Comparison of ENCODE assay signal across 8 cellular contexts in the genomic region with DNA sequence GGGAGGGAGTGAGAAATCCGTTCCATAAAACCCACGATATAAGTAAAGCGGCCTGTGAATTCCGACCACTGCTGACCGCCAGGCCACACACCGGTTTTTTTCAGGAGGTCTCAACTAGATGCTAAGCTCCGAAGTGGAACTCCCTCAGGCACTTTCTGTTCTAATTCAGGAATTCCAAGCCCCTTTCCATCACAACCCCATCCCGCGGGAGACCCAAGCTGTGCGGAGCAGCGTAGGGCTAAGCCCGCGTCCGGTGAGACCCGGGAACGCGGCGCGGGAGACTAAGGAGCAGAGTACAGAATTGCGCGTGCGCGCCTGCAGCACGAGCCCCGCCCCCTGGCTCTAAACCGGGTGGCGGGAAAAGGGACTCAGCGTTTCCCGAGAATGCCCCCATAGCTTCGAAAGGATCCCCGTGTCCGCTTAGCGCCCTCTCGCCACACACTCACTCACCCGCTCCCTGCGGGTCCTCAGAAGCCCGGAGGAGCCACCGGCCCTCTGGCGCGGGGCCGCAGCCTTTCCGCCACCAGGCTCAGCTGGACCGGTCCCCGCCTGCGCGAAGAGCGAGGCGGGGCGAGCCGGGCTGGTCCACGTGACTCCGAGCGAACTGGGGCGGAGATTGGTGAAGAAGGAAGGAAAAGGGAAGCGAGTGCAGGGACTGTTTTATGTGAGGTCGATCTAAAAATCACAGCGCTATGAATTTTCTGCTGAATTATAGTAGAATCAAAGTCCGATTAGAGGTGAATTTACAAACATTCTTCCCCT. TPM values are rescaled to one million over a fixed set of nuclear protein-coding genes. Genes with fewer than 3 reads are reported as not detected.
A peak's percentile ranks its signal among the peaks of the same experiment; 100 is the strongest.
DNase-seq lines count a peak whose midpoint lies in the region; TF ChIP-seq lines count a peak whose summit lies in the region.

A gene with protein sequence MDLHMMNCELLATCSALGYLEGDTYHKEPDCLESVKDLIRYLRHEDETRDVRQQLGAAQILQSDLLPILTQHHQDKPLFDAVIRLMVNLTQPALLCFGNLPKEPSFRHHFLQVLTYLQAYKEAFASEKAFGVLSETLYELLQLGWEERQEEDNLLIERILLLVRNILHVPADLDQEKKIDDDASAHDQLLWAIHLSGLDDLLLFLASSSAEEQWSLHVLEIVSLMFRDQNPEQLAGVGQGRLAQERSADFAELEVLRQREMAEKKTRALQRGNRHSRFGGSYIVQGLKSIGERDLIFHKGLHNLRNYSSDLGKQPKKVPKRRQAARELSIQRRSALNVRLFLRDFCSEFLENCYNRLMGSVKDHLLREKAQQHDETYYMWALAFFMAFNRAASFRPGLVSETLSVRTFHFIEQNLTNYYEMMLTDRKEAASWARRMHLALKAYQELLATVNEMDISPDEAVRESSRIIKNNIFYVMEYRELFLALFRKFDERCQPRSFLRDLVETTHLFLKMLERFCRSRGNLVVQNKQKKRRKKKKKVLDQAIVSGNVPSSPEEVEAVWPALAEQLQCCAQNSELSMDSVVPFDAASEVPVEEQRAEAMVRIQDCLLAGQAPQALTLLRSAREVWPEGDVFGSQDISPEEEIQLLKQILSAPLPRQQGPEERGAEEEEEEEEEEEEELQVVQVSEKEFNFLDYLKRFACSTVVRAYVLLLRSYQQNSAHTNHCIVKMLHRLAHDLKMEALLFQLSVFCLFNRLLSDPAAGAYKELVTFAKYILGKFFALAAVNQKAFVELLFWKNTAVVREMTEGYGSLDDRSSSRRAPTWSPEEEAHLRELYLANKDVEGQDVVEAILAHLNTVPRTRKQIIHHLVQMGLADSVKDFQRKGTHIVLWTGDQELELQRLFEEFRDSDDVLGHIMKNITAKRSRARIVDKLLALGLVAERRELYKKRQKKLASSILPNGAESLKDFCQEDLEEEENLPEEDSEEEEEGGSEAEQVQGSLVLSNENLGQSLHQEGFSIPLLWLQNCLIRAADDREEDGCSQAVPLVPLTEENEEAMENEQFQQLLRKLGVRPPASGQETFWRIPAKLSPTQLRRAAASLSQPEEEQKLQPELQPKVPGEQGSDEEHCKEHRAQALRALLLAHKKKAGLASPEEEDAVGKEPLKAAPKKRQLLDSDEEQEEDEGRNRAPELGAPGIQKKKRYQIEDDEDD (minus strand): TSS at position 567 of the 762 bp plus-strand sequence. CDS start 15,256 bp downstream, outside the sequence.

- H3K9me3 ChIP-seq in HEK293 (ENCODE audit: control insufficient read depth, insufficient read depth, low read depth, low read length) = no peaks in the 10 kb centered on the region
- no peaks in the 10 kb centered on the region for H3K9me3 ChIP-seq in SK-N-MC (ENCODE audit: low read depth, low read length)
- H3K9me3 ChIP-seq in suprapubic skin = no peaks in the 10 kb centered on the region

- H3K9me3 Mint-ChIP-seq in activated naive CD4-positive, alpha-beta T cell treated with anti-CD3 and anti-CD28 coated beads, Interleukin-2, amount 10 ng/mL, durations not matched to agents 7 days and 5 days = peaks cover 2% of the 10 kb centered on the region

- peaks cover 5% of the 10 kb centered on the region for H3K4me1 ChIP-seq in HEK293 (ENCODE audit: control insufficient read depth, insufficient read depth, low read length)
- peaks cover 12% of the 10 kb centered on the region for H3K4me1 ChIP-seq in suprapubic skin

- H3K27ac ChIP-seq in HEK293 (ENCODE audit: extremely low read depth, low read depth, low read length) (peak within 1 kb of the TSS; percentile 93), SK-N-MC (peak within 1 kb of the TSS; percentile 90), suprapubic skin (peak within 1 kb of the TSS; percentile 87)

- CTCF ChIA-PET in HEK293 (lab: Yijun Ruan, JAX) = interaction anchor here (0.6 to 5.4 kb wide), 7 partner anchors 11 to 1860 kb away, joined by 3 to 29 read pairs (median 3); a partner anchor contains a TSS
- CTCF ChIA-PET in activated naive CD4-positive, alpha-beta T cell treated with anti-CD3 and anti-CD28 coated beads, Interleukin-2, amount 10 ng/mL, durations not matched to agents 7 days and 5 days (lab: Charles Lee) = interaction anchor here (0.7 to 2.3 kb wide), 5 partner anchors 12 to 724 kb away, joined by 3 to 11 read pairs (median 6); a partner anchor contains a TSS

- TF ChIP-seq EP300 in suprapubic skin (IDR thresholded peaks at IDR 0.05) = no peak

- H3K9ac ChIP-seq in SK-N-MC (ENCODE audit: insufficient read length) = peak within 1 kb of the TSS; percentile 89

- TF ChIP-seq CTCF in HEK293 (tag by site-specific recombination; IDR thresholded peaks at IDR 0.05) = peak; percentile 48; the same call in 1 of the 2 replicates
- no peak for TF ChIP-seq CTCF in suprapubic skin (IDR thresholded peaks at IDR 0.05)

- H3K27me3 Mint-ChIP-seq in activated naive CD4-positive, alpha-beta T cell treated with anti-CD3 and anti-CD28 coated beads, Interleukin-2, amount 10 ng/mL, durations not matched to agents 7 days and 5 days = peaks cover 13% of the 10 kb centered on the region

- no peaks in the 10 kb centered on the region for H3K27me3 ChIP-seq in suprapubic skin

- peak within 1 kb of the TSS; percentile 59 for H3K4me3 ChIP-seq in HEK293 (ENCODE audit: low read depth, low read length)
- H3K4me3 ChIP-seq in SK-N-MC = peak within 1 kb of the TSS; percentile 89
- peak within 1 kb of the TSS; percentile 82 for H3K4me3 ChIP-seq in suprapubic skin

- peaks cover 27% of the 10 kb centered on the region for H3K4me1 Mint-ChIP-seq in activated naive CD4-positive, alpha-beta T cell treated with anti-CD3 and anti-CD28 coated beads, Interleukin-2, amount 10 ng/mL, durations not matched to agents 7 days and 5 days

- TF ChIP-seq POLR2A in suprapubic skin (IDR thresholded peaks at IDR 0.05) = peak; percentile 21 to 36

- peak within 1 kb of the TSS; percentile 83 for H3K27ac Mint-ChIP-seq in activated naive CD4-positive, alpha-beta T cell treated with anti-CD3 and anti-CD28 coated beads, Interleukin-2, amount 10 ng/mL, durations not matched to agents 7 days and 5 days

- H3K4me3 Mint-ChIP-seq in activated naive CD4-positive, alpha-beta T cell treated with anti-CD3 and anti-CD28 coated beads, Interleukin-2, amount 10 ng/mL, durations not matched to agents 7 days and 5 days = peak within 1 kb of the TSS; percentile 84

- peaks cover 11% of the 10 kb centered on the region for H3K36me3 Mint-ChIP-seq in activated naive CD4-positive, alpha-beta T cell treated with anti-CD3 and anti-CD28 coated beads, Interleukin-2, amount 10 ng/mL, durations not matched to agents 7 days and 5 days

- H3K36me3 ChIP-seq in HEK293 (ENCODE audit: control insufficient read depth in 2 of 2, insufficient read depth in 1 of 2, low read length in 2 of 2) (peaks cover 0 to 8% of the 10 kb centered on the region in 2 experiments; a peak in 1 of 3 replicates), SK-N-MC (ENCODE audit: insufficient read depth, low read length) (peaks cover 10% of the 10 kb centered on the region), suprapubic skin (no peaks in the 10 kb centered on the region)

- DNase-seq in GF-D8 (lab: John Stamatoyannopoulos, UW) (peak; percentile 74), MV-4-11 (lab: John Stamatoyannopoulos, UW) (peak; percentile 89), SK-N-MC (ENCODE audit: low read depth, low spot score) (no peak), germinal center (ENCODE audit: low spot score) (peak; percentile 97), non-pigmented ciliary epithelial cell (ENCODE audit: low read depth) (peak; percentile 37), suprapubic skin (ENCODE audit: low spot score in 2 of 2) (peak; percentile 89 to 92)
- peak; percentile 90 for DNase-seq in activated naive CD4-positive, alpha-beta T cell treated with anti-CD3 and anti-CD28 coated beads, Interleukin-2, amount 10 ng/mL, durations not matched to agents 7 days and 5 days

- POLR2A ChIA-PET in HEK293 (lab: Yijun Ruan, JAX) = interaction anchor here (0.5 to 3.0 kb wide), 27 partner anchors 9 to 442 kb away, joined by 3 to 15 read pairs (median 4); a partner anchor contains a TSS

- 1% methylated on average over 19 of the region's 58 CpGs for WGBS in suprapubic skin

TF ChIP-seq in HEK293, 187 proteins besides CTCF, POLR2A, EP300 and RAD21 (continues in another document):
- TF ChIP-seq ZNF138 (tag by site-specific recombination; IDR thresholded peaks at IDR 0.05; ENCODE audit: borderline replicate concordance) (no peak), BCL11B (tag by site-specific recombination; IDR thresholded peaks at IDR 0.05; ENCODE audit: low read depth) (peak; percentile 10; the same call in 1 of the 2 replicates), ZNF785 (tag by site-specific recombination; IDR thresholded peaks at IDR 0.05) (no peak), ZNF274 (IDR thresholded peaks at IDR 0.05; ENCODE audit: low read length) (no peak), ZNF274 (tag by site-specific recombination; IDR thresholded peaks at IDR 0.05; ENCODE audit: borderline replicate concordance) (no peak), ZNF747 (tag by site-specific recombination; IDR thresholded peaks at IDR 0.05) (no peak), ZFP69B (tag by site-specific recombination; IDR thresholded peaks at IDR 0.05) (no peak), ZBTB8A (tag by site-specific recombination; IDR thresholded peaks at IDR 0.05) (peak; percentile 86), ZNF341 (tag by site-specific recombination; IDR thresholded peaks at IDR 0.05; ENCODE audit: low read depth) (no peak)
- TF ChIP-seq, protein P1, sequence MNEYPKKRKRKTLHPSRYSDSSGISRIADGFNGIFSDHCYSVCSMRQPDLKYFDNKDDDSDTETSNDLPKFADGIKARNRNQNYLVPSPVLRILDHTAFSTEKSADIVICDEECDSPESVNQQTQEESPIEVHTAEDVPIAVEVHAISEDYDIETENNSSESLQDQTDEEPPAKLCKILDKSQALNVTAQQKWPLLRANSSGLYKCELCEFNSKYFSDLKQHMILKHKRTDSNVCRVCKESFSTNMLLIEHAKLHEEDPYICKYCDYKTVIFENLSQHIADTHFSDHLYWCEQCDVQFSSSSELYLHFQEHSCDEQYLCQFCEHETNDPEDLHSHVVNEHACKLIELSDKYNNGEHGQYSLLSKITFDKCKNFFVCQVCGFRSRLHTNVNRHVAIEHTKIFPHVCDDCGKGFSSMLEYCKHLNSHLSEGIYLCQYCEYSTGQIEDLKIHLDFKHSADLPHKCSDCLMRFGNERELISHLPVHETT (tag by site-specific recombination; IDR thresholded peaks at IDR 0.05) = no peak

RNA-seq across cellular contexts. Expression of the gene that starts here (rescaled TPM):
- total RNA-seq in suprapubic skin = 1 to 10 TPM; 5.4 to 7.1 (median 6.2) TPM
